Comparison of ENCODE assay signal across 21 cellular contexts in genomic region chr12:47884501-47884900, GRCh38. TPM values are rescaled to one million over a fixed set of nuclear protein-coding genes. Genes with fewer than 3 reads are reported as not detected.
A peak's percentile ranks its signal among the peaks of the same experiment; 100 is the strongest.
DNase-seq lines count a peak whose midpoint lies in the region; ATAC-seq, FAIRE-seq and TF ChIP-seq lines count a peak whose summit lies in the region.
"Had no signal": no experiment of that assay in that cellular context is flagged by ENCODE, and none has a peak within 500 bp of the region (broad histone marks: within the 10 kb centered on the region; RNA-seq: fewer than 3 reads in every experiment).

No MANE protein-coding gene starts in this region.

- H3K9me2 ChIP-seq in MM.1S (replicated peaks; ENCODE audit: insufficient read depth, low read length) = no peaks in the 10 kb centered on the region

- H3K36me3 ChIP-seq in MM.1S (replicated peaks; ENCODE audit: insufficient read depth, low read length) (0 out of 2 replicates have a peak, but pooled peaks cover 3% of the 10 kb centered on the region), small intestine (ENCODE audit: control insufficient read depth in 2 of 2, insufficient read depth in 2 of 2, low read length in 2 of 2) (peaks cover 0 to 2% of the 10 kb centered on the region in 2 donors), body of pancreas (replicated peaks in 1 of 2; ENCODE audit: insufficient read depth in 1 of 2, low read depth in 2 of 2) (no peaks in the 10 kb centered on the region)
- H3K36me3 ChIP-seq: heart right ventricle, left ventricle myocardium inferior, neural progenitor cell, tibial nerve had no signal

- no peak for TF ChIP-seq POLR2A in body of pancreas (IDR thresholded peaks at IDR 0.05)

- peak overlapping the region; percentile 87; the same call in 1 of the 2 replicates for H3K27ac ChIP-seq in MM.1S (ENCODE audit: low read length)
- H3K27ac ChIP-seq in small intestine (ENCODE audit: low read depth in 1 of 2, low read length in 1 of 2) = peak overlapping the region; percentile 72 to 93
- H3K27ac ChIP-seq in body of pancreas = no peak overlapping the region
- H3K27ac ChIP-seq: epithelial cell of prostate, KMS-11, left ventricle myocardium inferior, neural progenitor cell had no signal

- H3K27ac Mint-ChIP-seq in activated naive CD4-positive, alpha-beta T cell treated with anti-CD3 and anti-CD28 coated beads for 36 hours = peak overlapping the region; percentile 97
- H3K27ac Mint-ChIP-seq in activated T-helper 17 cell treated with anti-CD3 and anti-CD28 coated beads, Interleukin-2, amount 50 U/mL, for 72 hours = peak overlapping the region; percentile 97
- H3K27ac Mint-ChIP-seq: progenitor cell of endocrine pancreas had no signal

- DNase-seq in activated naive CD4-positive, alpha-beta T cell treated with anti-CD3 and anti-CD28 coated beads for 36 hours = peak; percentile 21
- no peak for DNase-seq in activated naive CD4-positive, alpha-beta T cell treated with anti-CD3 and anti-CD28 coated beads, Interleukin-2, amount 50 U/mL, for 16 hours
- DNase-seq in MM.1S = no peak
- peak; percentile 22 for DNase-seq in small intestine
- DNase-seq in body of pancreas = no peak
- no peak for DNase-seq in HCEC 1CT
- DNase-seq in NK-92 (lab: John Stamatoyannopoulos, UW; ENCODE audit: unreplicated experiment) = no peak
- DNase-seq: caudate nucleus, DMS79 treated with DMSO at 0.1 percent for 48 hours, H7, heart right ventricle, left ventricle myocardium inferior, NCI-H187, NCI-H748 treated with DMSO at 0.1 percent for 48 hours had no signal

- peak overlapping the region; percentile 87; the same call in 1 of the 2 replicates for H3K4me2 ChIP-seq in MM.1S (ENCODE audit: low read depth, low read length)
- H3K4me2 ChIP-seq: KMS-11, neural progenitor cell had no signal

- no peak overlapping the region for H3K9ac ChIP-seq in MM.1S (ENCODE audit: low read length)
- H3K9ac ChIP-seq: KMS-11, neural progenitor cell had no signal

- H4K20me1 ChIP-seq in MM.1S (ENCODE audit: insufficient read depth, low read length) = no peaks in the 10 kb centered on the region

- H3K27me3 Mint-ChIP-seq in activated naive CD4-positive, alpha-beta T cell treated with anti-CD3 and anti-CD28 coated beads for 36 hours (ENCODE audit: low read depth) = no peaks in the 10 kb centered on the region
- no peaks in the 10 kb centered on the region for H3K27me3 Mint-ChIP-seq in activated T-helper 17 cell treated with anti-CD3 and anti-CD28 coated beads, Interleukin-2, amount 50 U/mL, for 72 hours

- H3K9me3 Mint-ChIP-seq in activated naive CD4-positive, alpha-beta T cell treated with anti-CD3 and anti-CD28 coated beads for 36 hours = no peaks in the 10 kb centered on the region
- H3K9me3 Mint-ChIP-seq in activated T-helper 17 cell treated with anti-CD3 and anti-CD28 coated beads, Interleukin-2, amount 50 U/mL, for 72 hours = peaks cover 3% of the 10 kb centered on the region
- H3K9me3 Mint-ChIP-seq: immature natural killer cell, neural progenitor cell had no signal

- H3K4me3 ChIP-seq in MM.1S (ENCODE audit: low read length) = no peak overlapping the region
- H3K4me3 ChIP-seq in small intestine (ENCODE audit: low read depth in 1 of 2, low read length in 2 of 2) = no peak overlapping the region
- H3K4me3 ChIP-seq in body of pancreas = no peak overlapping the region
- H3K4me3 ChIP-seq: heart right ventricle, left ventricle myocardium inferior, neural progenitor cell, tibial nerve had no signal

- H3K36me3 Mint-ChIP-seq in activated naive CD4-positive, alpha-beta T cell treated with anti-CD3 and anti-CD28 coated beads for 36 hours (ENCODE audit: low read depth) = peaks cover 55% of the 10 kb centered on the region
- peaks cover 100% of the 10 kb centered on the region for H3K36me3 Mint-ChIP-seq in activated T-helper 17 cell treated with anti-CD3 and anti-CD28 coated beads, Interleukin-2, amount 50 U/mL, for 72 hours (ENCODE audit: low read depth)
- H3K36me3 Mint-ChIP-seq: immature natural killer cell, neural progenitor cell had no signal

- H3K4me3 Mint-ChIP-seq in activated naive CD4-positive, alpha-beta T cell treated with anti-CD3 and anti-CD28 coated beads for 36 hours = peak overlapping the region; percentile 78
- H3K4me3 Mint-ChIP-seq in activated T-helper 17 cell treated with anti-CD3 and anti-CD28 coated beads, Interleukin-2, amount 50 U/mL, for 72 hours = peak overlapping the region; percentile 90
- H3K4me3 Mint-ChIP-seq: neural progenitor cell had no signal

- CTCF ChIA-PET in activated naive CD4-positive, alpha-beta T cell treated with anti-CD3 and anti-CD28 coated beads for 36 hours (lab: Charles Lee) = interaction anchor here (0.6 to 5.5 kb wide), 16 partner anchors 9 to 268 kb away, joined by 3 to 50 read pairs (median 5); partner anchors contain the start of genes TMEM106C and VDR

- H3K4me1 ChIP-seq in MM.1S (ENCODE audit: low read length) (peaks cover 57% of the 10 kb centered on the region), small intestine (ENCODE audit: control insufficient read depth in 2 of 2, insufficient read depth in 1 of 2, low read depth in 1 of 2, low read length in 1 of 2) (peaks cover 7 to 23% of the 10 kb centered on the region in 2 donors), body of pancreas (no peaks in the 10 kb centered on the region)

- intact Hi-C loops in activated naive CD4-positive, alpha-beta T cell treated with anti-CD3 and anti-CD28 coated beads for 36 hours (cut with micrococcal nuclease) = loop anchor here (10.0 kb wide), 1 partner anchor 470 kb away; no protein-coding TSS in a partner anchor
- intact Hi-C loops in body of pancreas (cut with DNase I) = no loop called here

- H3K27me3 ChIP-seq in MM.1S (replicated peaks; ENCODE audit: insufficient read depth, low read length) (no peaks in the 10 kb centered on the region), small intestine (ENCODE audit: control insufficient read depth in 2 of 2, insufficient read depth in 2 of 2, low read length in 2 of 2) (no peaks in the 10 kb centered on the region), body of pancreas (no peaks in the 10 kb centered on the region)
- H3K27me3 ChIP-seq: neural progenitor cell, tibial nerve had no signal

- peak; percentile 12 for ATAC-seq in activated T-helper 17 cell treated with anti-CD3 and anti-CD28 coated beads, Interleukin-2, amount 50 U/mL, for 72 hours (replicated peaks)
- no peak for ATAC-seq in body of pancreas
- ATAC-seq: heart right ventricle had no signal

- H2AFZ ChIP-seq in MM.1S (ENCODE audit: low read length) = no peak overlapping the region
- H2AFZ ChIP-seq: neural progenitor cell had no signal

- FAIRE-seq in small intestine (lab: Jason Lieb, UNC) = no peak

- no peak for TF ChIP-seq CTCF in MM.1S (IDR thresholded peaks at IDR 0.05; ENCODE audit: low read length)
- no peak for TF ChIP-seq CTCF in body of pancreas (IDR thresholded peaks at IDR 0.05)

- H3F3A ChIP-seq in MM.1S (ENCODE audit: insufficient read depth, low read length) = peaks cover 4% of the 10 kb centered on the region; the same call in 1 of the 2 replicates

- peaks cover 82% of the 10 kb centered on the region for H3K4me1 Mint-ChIP-seq in activated naive CD4-positive, alpha-beta T cell treated with anti-CD3 and anti-CD28 coated beads for 36 hours (ENCODE audit: low read depth)
- H3K4me1 Mint-ChIP-seq in activated T-helper 17 cell treated with anti-CD3 and anti-CD28 coated beads, Interleukin-2, amount 50 U/mL, for 72 hours = peaks cover 74% of the 10 kb centered on the region

- H3K79me2 ChIP-seq in MM.1S (ENCODE audit: low read length) = peaks cover 95% of the 10 kb centered on the region

- 30 to 51% (median 44%) methylated on average over 3 of the region's 3 CpGs for WGBS in small intestine, 3 donors
- WGBS in body of pancreas, 2 donors = 72 to 74% methylated on average over 3 of the region's 3 CpGs

- no peaks in the 10 kb centered on the region for H3K9me3 ChIP-seq in MM.1S (replicated peaks; ENCODE audit: insufficient read depth, low read length)
- H3K9me3 ChIP-seq in small intestine (ENCODE audit: control insufficient read depth, low read depth) = no peaks in the 10 kb centered on the region
- H3K9me3 ChIP-seq in body of pancreas = no peaks in the 10 kb centered on the region
- H3K9me3 ChIP-seq: heart right ventricle, left ventricle myocardium inferior, tibial nerve had no signal

RNA-seq across cellular contexts. Expression of gene VDR, which starts 20.3 kb away (rescaled TPM):
- total RNA-seq in activated naive CD4-positive, alpha-beta T cell treated with anti-CD3 and anti-CD28 coated beads for 36 hours = 10 to 100 TPM; 56.4 to 57.7 TPM
- 100 to 1,000 TPM in 1 of 2 donors, 10 to 100 TPM in 1; 70.9 to 182 TPM for total RNA-seq in activated T-helper 17 cell treated with anti-CD3 and anti-CD28 coated beads, Interleukin-2, amount 50 U/mL, for 72 hours
- polyA plus RNA-seq in small intestine = 10 to 100 TPM; 36.7 to 61.0 (median 47.0) TPM
- 1 to 10 TPM; 1.3 to 3.1 TPM for total RNA-seq in body of pancreas

Comparison
In these comparisons a context has a peak if more than half of its experiments do, and no peak if none do; other contexts are left out.
1. DNase-seq: peak in activated naive CD4-positive, alpha-beta T cell treated with anti-CD3 and anti-CD28 coated beads for 36 hours (single experiment) and small intestine (single experiment); none in activated naive CD4-positive, alpha-beta T cell treated with anti-CD3 and anti-CD28 coated beads, Interleukin-2, amount 50 U/mL, for 16 hours (single experiment), MM.1S (single experiment), body of pancreas (0 of 4), HCEC 1CT (single experiment) and NK-92 (single experiment).
2. H3K27ac ChIP-seq: peak in MM.1S (single experiment) and small intestine (2 of 2); none in body of pancreas (0 of 4).
3. RNA of gene VDR, which starts 20.3 kb away (total RNA-seq): 70.9 to 182 TPM in activated T-helper 17 cell treated with anti-CD3 and anti-CD28 coated beads, Interleukin-2, amount 50 U/mL, for 72 hours and 56.4 to 57.7 TPM in activated naive CD4-positive, alpha-beta T cell treated with anti-CD3 and anti-CD28 coated beads for 36 hours; 1.3 to 3.1 TPM in body of pancreas; every median in the first group is over 10 times any median in the second.